ENCODE assay signal across 1 cellular context in genomic region chr19:49590071-49590970, GRCh38.
TF ChIP-seq lines count a peak whose summit lies in the region.

No MANE protein-coding gene starts in this region.

TF ChIP-seq in HepG2, 621 proteins besides CTCF, POLR2A, EP300 and RAD21 (continued from another document and continues in another):
- TF ChIP-seq PTBP1 (IDR thresholded peaks at IDR 0.05; ENCODE audit: low read depth, low read length, poor library complexity, severe bottlenecking) (peak; percentile 46), HOXD1 (CRISPR knock-in tag; IDR thresholded peaks at IDR 0.05) (no peak; the same call in 1 of the 2 replicates), ARNTL (CRISPR knock-in tag; IDR thresholded peaks at IDR 0.05) (no peak), IRX3 (CRISPR knock-in tag; IDR thresholded peaks at IDR 0.05; ENCODE audit: borderline replicate concordance, low read depth) (0 out of 2 replicates have a peak, but pooled peaks have one; percentile 17), GABPA (IDR thresholded peaks at IDR 0.05; ENCODE audit: low read depth, low read length) (no peak), GABPA (CRISPR knock-in tag; IDR thresholded peaks at IDR 0.05; ENCODE audit: low read depth) (peak; percentile 64; the same call in 1 of the 2 replicates), TBX3 (IDR thresholded peaks at IDR 0.05; ENCODE audit: borderline replicate concordance) (no peak), HIC2 (CRISPR knock-in tag; IDR thresholded peaks at IDR 0.05; ENCODE audit: low read depth) (peak; percentile 60; the same call in 1 of the 2 replicates), TP53 (CRISPR knock-in tag; conservative IDR thresholded peaks at IDR 0.05) (no peak), ERF (CRISPR knock-in tag; IDR thresholded peaks at IDR 0.05) (no peak), ZNF607 (CRISPR knock-in tag; IDR thresholded peaks at IDR 0.05; ENCODE audit: borderline replicate concordance) (no peak), LBX2 (CRISPR knock-in tag; IDR thresholded peaks at IDR 0.05; ENCODE audit: borderline replicate concordance) (no peak), TCF7L2 (IDR thresholded peaks at IDR 0.05; ENCODE audit: low read depth, low read length) (no peak), MYPOP (CRISPR knock-in tag; IDR thresholded peaks at IDR 0.05) (no peak), ZNF468 (CRISPR knock-in tag; IDR thresholded peaks at IDR 0.05) (no peak), FOSL1 (CRISPR knock-in tag; IDR thresholded peaks at IDR 0.05; ENCODE audit: borderline replicate concordance) (no peak), ZFP62 (CRISPR knock-in tag; IDR thresholded peaks at IDR 0.05) (no peak), HNF1A (IDR thresholded peaks at IDR 0.05; ENCODE audit: low read depth) (no peak), HNF1A (CRISPR knock-in tag; IDR thresholded peaks at IDR 0.05; ENCODE audit: borderline replicate concordance) (no peak), KDM5A (IDR thresholded peaks at IDR 0.05; ENCODE audit: borderline replicate concordance, low read length) (peak; percentile 65; the same call in 1 of the 2 replicates), FOXA1 (IDR thresholded peaks at IDR 0.05) (no peak), FOXA1 (CRISPR knock-in tag; IDR thresholded peaks at IDR 0.05) (no peak), GLMP (CRISPR knock-in tag; IDR thresholded peaks at IDR 0.05; ENCODE audit: borderline replicate concordance) (no peak), RCOR2 (CRISPR knock-in tag; IDR thresholded peaks at IDR 0.05) (no peak), HMG20A (CRISPR knock-in tag; IDR thresholded peaks at IDR 0.05; ENCODE audit: borderline replicate concordance) (no peak), ZSCAN30 (CRISPR knock-in tag; IDR thresholded peaks at IDR 0.05) (no peak), KAT2B (IDR thresholded peaks at IDR 0.05; ENCODE audit: borderline replicate concordance, low read depth, low read length) (no peak), ZMAT3 (CRISPR knock-in tag; conservative IDR thresholded peaks at IDR 0.05) (0 out of 2 replicates have a peak, but pooled peaks have one; percentile 63), KLF9 (CRISPR knock-in tag; IDR thresholded peaks at IDR 0.05; ENCODE audit: low read depth) (peak; percentile 67; the same call in 1 of the 2 replicates), ATRX (CRISPR knock-in tag; IDR thresholded peaks at IDR 0.05; ENCODE audit: borderline replicate concordance) (no peak), RARA (CRISPR knock-in tag; IDR thresholded peaks at IDR 0.05) (0 out of 2 replicates have a peak, but pooled peaks have one; percentile 22), ZNF230 (CRISPR knock-in tag; IDR thresholded peaks at IDR 0.05) (0 out of 2 replicates have a peak, but pooled peaks have one; percentile 81), ZNF431 (CRISPR knock-in tag; IDR thresholded peaks at IDR 0.05; ENCODE audit: borderline replicate concordance, low read depth) (peak; percentile 38; the same call in 1 of the 2 replicates), NFE2L1 (CRISPR knock-in tag; IDR thresholded peaks at IDR 0.05; ENCODE audit: borderline replicate concordance) (no peak), ZNF143 (CRISPR knock-in tag; IDR thresholded peaks at IDR 0.05) (peak; percentile 60; the same call in 1 of the 2 replicates), HIVEP1 (CRISPR knock-in tag; IDR thresholded peaks at IDR 0.05) (peak; percentile 75)
- TF ChIP-seq, protein P1, sequence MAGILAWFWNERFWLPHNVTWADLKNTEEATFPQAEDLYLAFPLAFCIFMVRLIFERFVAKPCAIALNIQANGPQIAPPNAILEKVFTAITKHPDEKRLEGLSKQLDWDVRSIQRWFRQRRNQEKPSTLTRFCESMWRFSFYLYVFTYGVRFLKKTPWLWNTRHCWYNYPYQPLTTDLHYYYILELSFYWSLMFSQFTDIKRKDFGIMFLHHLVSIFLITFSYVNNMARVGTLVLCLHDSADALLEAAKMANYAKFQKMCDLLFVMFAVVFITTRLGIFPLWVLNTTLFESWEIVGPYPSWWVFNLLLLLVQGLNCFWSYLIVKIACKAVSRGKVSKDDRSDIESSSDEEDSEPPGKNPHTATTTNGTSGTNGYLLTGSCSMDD (CRISPR knock-in tag; IDR thresholded peaks at IDR 0.05): no peak
- TF ChIP-seq, protein P2, sequence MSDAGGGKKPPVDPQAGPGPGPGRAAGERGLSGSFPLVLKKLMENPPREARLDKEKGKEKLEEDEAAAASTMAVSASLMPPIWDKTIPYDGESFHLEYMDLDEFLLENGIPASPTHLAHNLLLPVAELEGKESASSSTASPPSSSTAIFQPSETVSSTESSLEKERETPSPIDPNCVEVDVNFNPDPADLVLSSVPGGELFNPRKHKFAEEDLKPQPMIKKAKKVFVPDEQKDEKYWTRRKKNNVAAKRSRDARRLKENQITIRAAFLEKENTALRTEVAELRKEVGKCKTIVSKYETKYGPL (CRISPR knock-in tag; IDR thresholded peaks at IDR 0.05): no peak; the same call in 1 of the 2 replicates
- TF ChIP-seq, protein P3, sequence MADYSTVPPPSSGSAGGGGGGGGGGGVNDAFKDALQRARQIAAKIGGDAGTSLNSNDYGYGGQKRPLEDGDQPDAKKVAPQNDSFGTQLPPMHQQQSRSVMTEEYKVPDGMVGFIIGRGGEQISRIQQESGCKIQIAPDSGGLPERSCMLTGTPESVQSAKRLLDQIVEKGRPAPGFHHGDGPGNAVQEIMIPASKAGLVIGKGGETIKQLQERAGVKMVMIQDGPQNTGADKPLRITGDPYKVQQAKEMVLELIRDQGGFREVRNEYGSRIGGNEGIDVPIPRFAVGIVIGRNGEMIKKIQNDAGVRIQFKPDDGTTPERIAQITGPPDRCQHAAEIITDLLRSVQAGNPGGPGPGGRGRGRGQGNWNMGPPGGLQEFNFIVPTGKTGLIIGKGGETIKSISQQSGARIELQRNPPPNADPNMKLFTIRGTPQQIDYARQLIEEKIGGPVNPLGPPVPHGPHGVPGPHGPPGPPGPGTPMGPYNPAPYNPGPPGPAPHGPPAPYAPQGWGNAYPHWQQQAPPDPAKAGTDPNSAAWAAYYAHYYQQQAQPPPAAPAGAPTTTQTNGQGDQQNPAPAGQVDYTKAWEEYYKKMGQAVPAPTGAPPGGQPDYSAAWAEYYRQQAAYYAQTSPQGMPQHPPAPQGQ (CRISPR knock-in tag; IDR thresholded peaks at IDR 0.05; ENCODE audit: borderline replicate concordance): no peak
- TF ChIP-seq, protein P4, sequence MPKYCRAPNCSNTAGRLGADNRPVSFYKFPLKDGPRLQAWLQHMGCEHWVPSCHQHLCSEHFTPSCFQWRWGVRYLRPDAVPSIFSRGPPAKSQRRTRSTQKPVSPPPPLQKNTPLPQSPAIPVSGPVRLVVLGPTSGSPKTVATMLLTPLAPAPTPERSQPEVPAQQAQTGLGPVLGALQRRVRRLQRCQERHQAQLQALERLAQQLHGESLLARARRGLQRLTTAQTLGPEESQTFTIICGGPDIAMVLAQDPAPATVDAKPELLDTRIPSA (CRISPR knock-in tag; IDR thresholded peaks at IDR 0.05; ENCODE audit: borderline replicate concordance): no peak
- TF ChIP-seq, protein P5, sequence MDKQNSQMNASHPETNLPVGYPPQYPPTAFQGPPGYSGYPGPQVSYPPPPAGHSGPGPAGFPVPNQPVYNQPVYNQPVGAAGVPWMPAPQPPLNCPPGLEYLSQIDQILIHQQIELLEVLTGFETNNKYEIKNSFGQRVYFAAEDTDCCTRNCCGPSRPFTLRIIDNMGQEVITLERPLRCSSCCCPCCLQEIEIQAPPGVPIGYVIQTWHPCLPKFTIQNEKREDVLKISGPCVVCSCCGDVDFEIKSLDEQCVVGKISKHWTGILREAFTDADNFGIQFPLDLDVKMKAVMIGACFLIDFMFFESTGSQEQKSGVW (CRISPR knock-in tag; IDR thresholded peaks at IDR 0.05; ENCODE audit: borderline replicate concordance): no peak
